1 cellular context compared by ENCODE assay signal in the genomic region with DNA sequence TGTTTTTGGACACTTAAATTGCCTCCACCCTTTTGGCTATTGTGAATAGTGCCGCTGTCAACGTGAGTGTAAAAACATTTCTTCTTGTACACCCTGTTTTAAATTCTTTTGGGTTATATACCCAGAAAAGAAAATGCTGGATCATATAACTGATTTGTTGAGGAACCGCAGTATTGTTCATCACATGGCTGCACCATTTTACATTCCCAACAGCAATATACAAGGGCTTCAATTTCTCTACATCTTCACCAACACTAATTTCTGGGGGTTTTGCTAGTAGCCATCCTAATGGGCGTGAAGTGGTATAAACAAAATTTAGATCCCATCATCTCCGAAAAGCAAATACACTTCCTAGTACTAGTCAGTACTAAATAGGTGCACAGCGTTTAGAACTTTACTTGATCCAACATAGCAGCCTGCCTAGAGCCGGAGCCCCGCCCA.
TF ChIP-seq lines count a peak whose summit lies in the region.

No MANE protein-coding gene starts in this region.

TF ChIP-seq in K562, 482 proteins besides CTCF, POLR2A, EP300 and RAD21 (continued from another document and continues in another):
- TF ChIP-seq, protein P1, sequence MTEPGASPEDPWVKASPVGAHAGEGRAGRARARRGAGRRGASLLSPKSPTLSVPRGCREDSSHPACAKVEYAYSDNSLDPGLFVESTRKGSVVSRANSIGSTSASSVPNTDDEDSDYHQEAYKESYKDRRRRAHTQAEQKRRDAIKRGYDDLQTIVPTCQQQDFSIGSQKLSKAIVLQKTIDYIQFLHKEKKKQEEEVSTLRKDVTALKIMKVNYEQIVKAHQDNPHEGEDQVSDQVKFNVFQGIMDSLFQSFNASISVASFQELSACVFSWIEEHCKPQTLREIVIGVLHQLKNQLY (CRISPR knock-in tag; conservative IDR thresholded peaks at IDR 0.05) = no peak
- TF ChIP-seq JUND (IDR thresholded peaks at IDR 0.05; ENCODE audit: borderline replicate concordance, low read depth, low read length) = no peak
- 0 out of 3 replicates have a peak, but pooled peaks have one; percentile 9 for TF ChIP-seq JUND (tag; IDR thresholded peaks at IDR 0.05; ENCODE audit: borderline replicate concordance, low read depth, low read length)
- no peak for TF ChIP-seq ARID2 (IDR thresholded peaks at IDR 0.05)
- TF ChIP-seq RFX1 (IDR thresholded peaks at IDR 0.05) = no peak
- no peak for TF ChIP-seq GATAD2A (IDR thresholded peaks at IDR 0.05)
- TF ChIP-seq ZBTB17 (CRISPR knock-in tag; IDR thresholded peaks at IDR 0.05) = 0 out of 2 replicates have a peak, but pooled peaks have one; percentile 13
- TF ChIP-seq STAT5B (CRISPR knock-in tag; IDR thresholded peaks at IDR 0.05) = no peak
- no peak for TF ChIP-seq SMARCC2 (IDR thresholded peaks at IDR 0.05; ENCODE audit: low read depth)
- TF ChIP-seq BRF1 (IDR thresholded peaks at IDR 0.05; ENCODE audit: borderline replicate concordance, extremely low read depth, insufficient read length) = no peak
- no peak for TF ChIP-seq ZEB2 (IDR thresholded peaks at IDR 0.05)
- no peak for TF ChIP-seq ZKSCAN3 (CRISPR knock-in tag; IDR thresholded peaks at IDR 0.05)
- no peak for TF ChIP-seq FOXM1 (IDR thresholded peaks at IDR 0.05; ENCODE audit: low read depth)
- no peak for TF ChIP-seq FOXM1 (CRISPR knock-in tag; IDR thresholded peaks at IDR 0.05; ENCODE audit: low read depth)
- no peak for TF ChIP-seq MAFK (IDR thresholded peaks at IDR 0.05; ENCODE audit: low read length)
- no peak for TF ChIP-seq FIP1L1 (IDR thresholded peaks at IDR 0.05; ENCODE audit: low read depth, low read length, poor library complexity, severe bottlenecking)
- TF ChIP-seq ZNF41 (CRISPR knock-in tag; conservative IDR thresholded peaks at IDR 0.05) = no peak
- TF ChIP-seq, protein P2, sequence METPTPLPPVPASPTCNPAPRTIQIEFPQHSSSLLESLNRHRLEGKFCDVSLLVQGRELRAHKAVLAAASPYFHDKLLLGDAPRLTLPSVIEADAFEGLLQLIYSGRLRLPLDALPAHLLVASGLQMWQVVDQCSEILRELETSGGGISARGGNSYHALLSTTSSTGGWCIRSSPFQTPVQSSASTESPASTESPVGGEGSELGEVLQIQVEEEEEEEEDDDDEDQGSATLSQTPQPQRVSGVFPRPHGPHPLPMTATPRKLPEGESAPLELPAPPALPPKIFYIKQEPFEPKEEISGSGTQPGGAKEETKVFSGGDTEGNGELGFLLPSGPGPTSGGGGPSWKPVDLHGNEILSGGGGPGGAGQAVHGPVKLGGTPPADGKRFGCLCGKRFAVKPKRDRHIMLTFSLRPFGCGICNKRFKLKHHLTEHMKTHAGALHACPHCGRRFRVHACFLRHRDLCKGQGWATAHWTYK (CRISPR knock-in tag; IDR thresholded peaks at IDR 0.05) = no peak
- TF ChIP-seq, protein P3, sequence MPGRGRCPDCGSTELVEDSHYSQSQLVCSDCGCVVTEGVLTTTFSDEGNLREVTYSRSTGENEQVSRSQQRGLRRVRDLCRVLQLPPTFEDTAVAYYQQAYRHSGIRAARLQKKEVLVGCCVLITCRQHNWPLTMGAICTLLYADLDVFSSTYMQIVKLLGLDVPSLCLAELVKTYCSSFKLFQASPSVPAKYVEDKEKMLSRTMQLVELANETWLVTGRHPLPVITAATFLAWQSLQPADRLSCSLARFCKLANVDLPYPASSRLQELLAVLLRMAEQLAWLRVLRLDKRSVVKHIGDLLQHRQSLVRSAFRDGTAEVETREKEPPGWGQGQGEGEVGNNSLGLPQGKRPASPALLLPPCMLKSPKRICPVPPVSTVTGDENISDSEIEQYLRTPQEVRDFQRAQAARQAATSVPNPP (IDR thresholded peaks at IDR 0.05; ENCODE audit: borderline replicate concordance, insufficient read depth, insufficient read length) = no peak
- no peak for TF ChIP-seq KDM2B (CRISPR knock-in tag; IDR thresholded peaks at IDR 0.05)
- no peak for TF ChIP-seq TEAD2 (tag; IDR thresholded peaks at IDR 0.05)
- no peak for TF ChIP-seq CTBP1 (IDR thresholded peaks at IDR 0.05; ENCODE audit: borderline replicate concordance)
- TF ChIP-seq, protein P4, sequence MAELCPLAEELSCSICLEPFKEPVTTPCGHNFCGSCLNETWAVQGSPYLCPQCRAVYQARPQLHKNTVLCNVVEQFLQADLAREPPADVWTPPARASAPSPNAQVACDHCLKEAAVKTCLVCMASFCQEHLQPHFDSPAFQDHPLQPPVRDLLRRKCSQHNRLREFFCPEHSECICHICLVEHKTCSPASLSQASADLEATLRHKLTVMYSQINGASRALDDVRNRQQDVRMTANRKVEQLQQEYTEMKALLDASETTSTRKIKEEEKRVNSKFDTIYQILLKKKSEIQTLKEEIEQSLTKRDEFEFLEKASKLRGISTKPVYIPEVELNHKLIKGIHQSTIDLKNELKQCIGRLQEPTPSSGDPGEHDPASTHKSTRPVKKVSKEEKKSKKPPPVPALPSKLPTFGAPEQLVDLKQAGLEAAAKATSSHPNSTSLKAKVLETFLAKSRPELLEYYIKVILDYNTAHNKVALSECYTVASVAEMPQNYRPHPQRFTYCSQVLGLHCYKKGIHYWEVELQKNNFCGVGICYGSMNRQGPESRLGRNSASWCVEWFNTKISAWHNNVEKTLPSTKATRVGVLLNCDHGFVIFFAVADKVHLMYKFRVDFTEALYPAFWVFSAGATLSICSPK (IDR thresholded peaks at IDR 0.05; ENCODE audit: borderline replicate concordance) = no peak
- TF ChIP-seq ZNF707 (CRISPR knock-in tag; conservative IDR thresholded peaks at IDR 0.05) = no peak
- TF ChIP-seq ARID1B (IDR thresholded peaks at IDR 0.05) = 0 out of 2 replicates have a peak, but pooled peaks have one; percentile 18
- no peak for TF ChIP-seq DMBX1 (CRISPR knock-in tag; IDR thresholded peaks at IDR 0.05; ENCODE audit: borderline replicate concordance)
- no peak for TF ChIP-seq ZNF184 (CRISPR knock-in tag; IDR thresholded peaks at IDR 0.05)
- no peak for TF ChIP-seq NCOA2 (IDR thresholded peaks at IDR 0.05; ENCODE audit: partially characterized antibody in 2 of 2)
- no peak for TF ChIP-seq TEAD1 (CRISPR knock-in tag; IDR thresholded peaks at IDR 0.05)
- no peak for TF ChIP-seq DPF2 (IDR thresholded peaks at IDR 0.05)
- no peak for TF ChIP-seq MECOM (CRISPR knock-in tag; IDR thresholded peaks at IDR 0.05)
- TF ChIP-seq, protein P5, sequence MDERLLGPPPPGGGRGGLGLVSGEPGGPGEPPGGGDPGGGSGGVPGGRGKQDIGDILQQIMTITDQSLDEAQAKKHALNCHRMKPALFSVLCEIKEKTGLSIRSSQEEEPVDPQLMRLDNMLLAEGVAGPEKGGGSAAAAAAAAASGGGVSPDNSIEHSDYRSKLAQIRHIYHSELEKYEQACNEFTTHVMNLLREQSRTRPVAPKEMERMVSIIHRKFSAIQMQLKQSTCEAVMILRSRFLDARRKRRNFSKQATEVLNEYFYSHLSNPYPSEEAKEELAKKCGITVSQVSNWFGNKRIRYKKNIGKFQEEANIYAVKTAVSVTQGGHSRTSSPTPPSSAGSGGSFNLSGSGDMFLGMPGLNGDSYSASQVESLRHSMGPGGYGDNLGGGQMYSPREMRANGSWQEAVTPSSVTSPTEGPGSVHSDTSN (CRISPR knock-in tag; IDR thresholded peaks at IDR 0.05; ENCODE audit: low read depth) = no peak
- TF ChIP-seq, protein P5 (tag; conservative IDR thresholded peaks at IDR 0.05; ENCODE audit: low read depth) = no peak
- no peak for TF ChIP-seq ZNF253 (CRISPR knock-in tag; conservative IDR thresholded peaks at IDR 0.05)
- TF ChIP-seq, protein P6, sequence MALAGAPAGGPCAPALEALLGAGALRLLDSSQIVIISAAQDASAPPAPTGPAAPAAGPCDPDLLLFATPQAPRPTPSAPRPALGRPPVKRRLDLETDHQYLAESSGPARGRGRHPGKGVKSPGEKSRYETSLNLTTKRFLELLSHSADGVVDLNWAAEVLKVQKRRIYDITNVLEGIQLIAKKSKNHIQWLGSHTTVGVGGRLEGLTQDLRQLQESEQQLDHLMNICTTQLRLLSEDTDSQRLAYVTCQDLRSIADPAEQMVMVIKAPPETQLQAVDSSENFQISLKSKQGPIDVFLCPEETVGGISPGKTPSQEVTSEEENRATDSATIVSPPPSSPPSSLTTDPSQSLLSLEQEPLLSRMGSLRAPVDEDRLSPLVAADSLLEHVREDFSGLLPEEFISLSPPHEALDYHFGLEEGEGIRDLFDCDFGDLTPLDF (CRISPR knock-in tag; IDR thresholded peaks at IDR 0.05) = no peak; the same call in 1 of the 2 replicates
- peak in 1 of 2 experiments; percentile 66; a peak in 1 of 4 replicates for TF ChIP-seq TBL1XR1 (IDR thresholded peaks at IDR 0.05; ENCODE audit: low read length in 2 of 2)
- TF ChIP-seq, protein P7, sequence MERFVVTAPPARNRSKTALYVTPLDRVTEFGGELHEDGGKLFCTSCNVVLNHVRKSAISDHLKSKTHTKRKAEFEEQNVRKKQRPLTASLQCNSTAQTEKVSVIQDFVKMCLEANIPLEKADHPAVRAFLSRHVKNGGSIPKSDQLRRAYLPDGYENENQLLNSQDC (CRISPR knock-in tag; IDR thresholded peaks at IDR 0.05) = peak; percentile 71; the same call in 1 of the 2 replicates
- TF ChIP-seq COPS2 (conservative IDR thresholded peaks at IDR 0.05) = no peak
- TF ChIP-seq, protein P8, sequence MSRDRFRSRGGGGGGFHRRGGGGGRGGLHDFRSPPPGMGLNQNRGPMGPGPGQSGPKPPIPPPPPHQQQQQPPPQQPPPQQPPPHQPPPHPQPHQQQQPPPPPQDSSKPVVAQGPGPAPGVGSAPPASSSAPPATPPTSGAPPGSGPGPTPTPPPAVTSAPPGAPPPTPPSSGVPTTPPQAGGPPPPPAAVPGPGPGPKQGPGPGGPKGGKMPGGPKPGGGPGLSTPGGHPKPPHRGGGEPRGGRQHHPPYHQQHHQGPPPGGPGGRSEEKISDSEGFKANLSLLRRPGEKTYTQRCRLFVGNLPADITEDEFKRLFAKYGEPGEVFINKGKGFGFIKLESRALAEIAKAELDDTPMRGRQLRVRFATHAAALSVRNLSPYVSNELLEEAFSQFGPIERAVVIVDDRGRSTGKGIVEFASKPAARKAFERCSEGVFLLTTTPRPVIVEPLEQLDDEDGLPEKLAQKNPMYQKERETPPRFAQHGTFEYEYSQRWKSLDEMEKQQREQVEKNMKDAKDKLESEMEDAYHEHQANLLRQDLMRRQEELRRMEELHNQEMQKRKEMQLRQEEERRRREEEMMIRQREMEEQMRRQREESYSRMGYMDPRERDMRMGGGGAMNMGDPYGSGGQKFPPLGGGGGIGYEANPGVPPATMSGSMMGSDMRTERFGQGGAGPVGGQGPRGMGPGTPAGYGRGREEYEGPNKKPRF (IDR thresholded peaks at IDR 0.05; ENCODE audit: low read depth, low read length) = no peak
- TF ChIP-seq ETV1 (tag; conservative IDR thresholded peaks at IDR 0.05; ENCODE audit: low read depth) = 0 out of 2 replicates have a peak, but pooled peaks have one; percentile 16
- no peak for TF ChIP-seq SNIP1 (IDR thresholded peaks at IDR 0.05; ENCODE audit: low read depth)
- no peak for TF ChIP-seq NR4A1 (CRISPR knock-in tag; IDR thresholded peaks at IDR 0.05)
- TF ChIP-seq NR4A1 (tag; IDR thresholded peaks at IDR 0.05) = no peak
- TF ChIP-seq RBM15 (IDR thresholded peaks at IDR 0.05; ENCODE audit: insufficient read depth, low read length) = no peak
- TF ChIP-seq NELFE (IDR thresholded peaks at IDR 0.05; ENCODE audit: insufficient read depth, insufficient read length) = no peak
- TF ChIP-seq, protein P9, sequence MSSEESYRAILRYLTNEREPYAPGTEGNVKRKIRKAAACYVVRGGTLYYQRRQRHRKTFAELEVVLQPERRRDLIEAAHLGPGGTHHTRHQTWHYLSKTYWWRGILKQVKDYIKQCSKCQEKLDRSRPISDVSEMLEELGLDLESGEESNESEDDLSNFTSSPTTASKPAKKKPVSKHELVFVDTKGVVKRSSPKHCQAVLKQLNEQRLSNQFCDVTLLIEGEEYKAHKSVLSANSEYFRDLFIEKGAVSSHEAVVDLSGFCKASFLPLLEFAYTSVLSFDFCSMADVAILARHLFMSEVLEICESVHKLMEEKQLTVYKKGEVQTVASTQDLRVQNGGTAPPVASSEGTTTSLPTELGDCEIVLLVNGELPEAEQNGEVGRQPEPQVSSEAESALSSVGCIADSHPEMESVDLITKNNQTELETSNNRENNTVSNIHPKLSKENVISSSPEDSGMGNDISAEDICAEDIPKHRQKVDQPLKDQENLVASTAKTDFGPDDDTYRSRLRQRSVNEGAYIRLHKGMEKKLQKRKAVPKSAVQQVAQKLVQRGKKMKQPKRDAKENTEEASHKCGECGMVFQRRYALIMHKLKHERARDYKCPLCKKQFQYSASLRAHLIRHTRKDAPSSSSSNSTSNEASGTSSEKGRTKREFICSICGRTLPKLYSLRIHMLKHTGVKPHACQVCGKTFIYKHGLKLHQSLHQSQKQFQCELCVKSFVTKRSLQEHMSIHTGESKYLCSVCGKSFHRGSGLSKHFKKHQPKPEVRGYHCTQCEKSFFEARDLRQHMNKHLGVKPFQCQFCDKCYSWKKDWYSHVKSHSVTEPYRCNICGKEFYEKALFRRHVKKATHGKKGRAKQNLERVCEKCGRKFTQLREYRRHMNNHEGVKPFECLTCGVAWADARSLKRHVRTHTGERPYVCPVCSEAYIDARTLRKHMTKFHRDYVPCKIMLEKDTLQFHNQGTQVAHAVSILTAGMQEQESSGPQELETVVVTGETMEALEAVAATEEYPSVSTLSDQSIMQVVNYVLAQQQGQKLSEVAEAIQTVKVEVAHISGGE (CRISPR knock-in tag; IDR thresholded peaks at IDR 0.05) = no peak
- TF ChIP-seq EP400 (IDR thresholded peaks at IDR 0.05) = no peak; the same call in 1 of the 2 replicates
- no peak for TF ChIP-seq NBN (IDR thresholded peaks at IDR 0.05; ENCODE audit: low read depth)
- TF ChIP-seq, protein P10, sequence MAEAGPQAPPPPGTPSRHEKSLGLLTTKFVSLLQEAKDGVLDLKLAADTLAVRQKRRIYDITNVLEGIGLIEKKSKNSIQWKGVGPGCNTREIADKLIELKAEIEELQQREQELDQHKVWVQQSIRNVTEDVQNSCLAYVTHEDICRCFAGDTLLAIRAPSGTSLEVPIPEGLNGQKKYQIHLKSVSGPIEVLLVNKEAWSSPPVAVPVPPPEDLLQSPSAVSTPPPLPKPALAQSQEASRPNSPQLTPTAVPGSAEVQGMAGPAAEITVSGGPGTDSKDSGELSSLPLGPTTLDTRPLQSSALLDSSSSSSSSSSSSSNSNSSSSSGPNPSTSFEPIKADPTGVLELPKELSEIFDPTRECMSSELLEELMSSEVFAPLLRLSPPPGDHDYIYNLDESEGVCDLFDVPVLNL (CRISPR knock-in tag; IDR thresholded peaks at IDR 0.05; ENCODE audit: low read depth) = no peak
- no peak for TF ChIP-seq HDGF (IDR thresholded peaks at IDR 0.05)
- no peak for TF ChIP-seq LARP7 (IDR thresholded peaks at IDR 0.05)
- TF ChIP-seq ZNF175 (CRISPR knock-in tag; IDR thresholded peaks at IDR 0.05; ENCODE audit: low read depth) = no peak
- TF ChIP-seq ZBED1 (IDR thresholded peaks at IDR 0.05) = no peak
- TF ChIP-seq ZC3H8 (IDR thresholded peaks at IDR 0.05) = peak; percentile 24; the same call in 1 of the 2 replicates
- no peak for TF ChIP-seq SREBF2 (CRISPR knock-in tag; IDR thresholded peaks at IDR 0.05)
